20 cellular contexts compared by ENCODE assay signal in genomic region chr6:107801195-107801594, GRCh38. TPM values are rescaled to one million over a fixed set of nuclear protein-coding genes. Genes with fewer than 3 reads are reported as not detected.
A peak's percentile ranks its signal among the peaks of the same experiment; 100 is the strongest.
DNase-seq lines count a peak whose midpoint lies in the region; ATAC-seq and TF ChIP-seq lines count a peak whose summit lies in the region.
"Had no signal": no experiment of that assay in that cellular context is flagged by ENCODE, and none has a peak within 500 bp of the region (broad histone marks: within the 10 kb centered on the region; RNA-seq: fewer than 3 reads in every experiment).

No MANE protein-coding gene starts in this region.

- DNase-seq in activated naive CD4-positive, alpha-beta T cell treated with anti-CD3 and anti-CD28 coated beads, Interleukin-2, amount 50 U/mL, for 72 hours (ENCODE audit: low spot score in 2 of 2) = no peak
- DNase-seq in activated naive CD4-positive, alpha-beta T cell treated with anti-CD3 and anti-CD28 coated beads, Interleukin-2, amount 50 U/mL, for 16 hours = no peak
- DNase-seq in T-helper 17 cell (no peak), foreskin keratinocyte (no peak), T-helper 2 cell (no peak), DMS53 (lab: John Stamatoyannopoulos, UW) (no peak)
- DNase-seq: C1 segment of cervical spinal cord, DND-41, GF-D8, GOT3, HFFc6, KG1, NCI-H1048, NCI-H146, NCI-H2107, NCI-H345, PC-9 had no signal

- H3K27me3 ChIP-seq in foreskin keratinocyte = peaks cover 52% of the 10 kb centered on the region

- peaks cover 41% of the 10 kb centered on the region for H3K4me1 Mint-ChIP-seq in T-helper 17 cell

- TF ChIP-seq CTCF in foreskin keratinocyte (conservative IDR thresholded peaks at IDR 0.05) = no peak

- no peak overlapping the region for H3K4me3 Mint-ChIP-seq in T-helper 17 cell
- H3K4me3 Mint-ChIP-seq: HFFc6 had no signal

- no peaks in the 10 kb centered on the region for H3K9me3 ChIP-seq in T-helper 17 cell (ENCODE audit: control insufficient read depth, low read length, poor library complexity, severe bottlenecking)

- H3K27ac ChIP-seq in foreskin keratinocyte = no peak overlapping the region
- H3K27ac ChIP-seq: PC-9 had no signal

- ATAC-seq in activated naive CD4-positive, alpha-beta T cell treated with anti-CD3 and anti-CD28 coated beads, Interleukin-2, amount 50 U/mL, for 72 hours = no peak
- ATAC-seq in T-helper 17 cell (no peak), foreskin keratinocyte (peak; percentile 12), HG02885 (IDR thresholded peaks at IDR 0.05; ENCODE audit: poor library complexity, unreplicated experiment) (no peak), HG03039 (IDR thresholded peaks at IDR 0.05; ENCODE audit: unreplicated experiment) (no peak)

- peak overlapping the region; percentile 7 to 74 for H3K27ac Mint-ChIP-seq in activated naive CD4-positive, alpha-beta T cell treated with anti-CD3 and anti-CD28 coated beads, Interleukin-2, amount 50 U/mL, for 72 hours
- H3K27ac Mint-ChIP-seq in T-helper 17 cell = peak overlapping the region; percentile 91
- H3K27ac Mint-ChIP-seq: HFFc6 had no signal

- H3K4me1 ChIP-seq in foreskin keratinocyte = no peaks in the 10 kb centered on the region

- H3K9me3 Mint-ChIP-seq in activated naive CD4-positive, alpha-beta T cell treated with anti-CD3 and anti-CD28 coated beads, Interleukin-2, amount 50 U/mL, for 72 hours = no peaks in the 10 kb centered on the region
- H3K9me3 Mint-ChIP-seq: HFFc6 had no signal

- H3K27me3 Mint-ChIP-seq in T-helper 17 cell = no peaks in the 10 kb centered on the region

- H3K36me3 Mint-ChIP-seq in activated naive CD4-positive, alpha-beta T cell treated with anti-CD3 and anti-CD28 coated beads, Interleukin-2, amount 50 U/mL, for 72 hours = no peaks in the 10 kb centered on the region
- H3K36me3 Mint-ChIP-seq in T-helper 17 cell (ENCODE audit: low read depth) = peaks cover 7% of the 10 kb centered on the region

RNA-seq across cellular contexts. Expression of gene SCML4, which starts 22.9 kb away (rescaled TPM):
- 10 to 100 TPM in 1 of 2 donors, 1 to 10 TPM in 1; 5.2 to 11.7 TPM for total RNA-seq in activated naive CD4-positive, alpha-beta T cell treated with anti-CD3 and anti-CD28 coated beads, Interleukin-2, amount 50 U/mL, for 72 hours
- total RNA-seq in T-helper 17 cell = 10 to 100 TPM; 49.6 to 58.3 TPM
- total RNA-seq in foreskin keratinocyte = not detected in 2 replicates
- not detected in 2 replicates for polyA plus RNA-seq in foreskin keratinocyte
- total RNA-seq: HFFc6, M059J, PC-9 had no signal
